In genomic region chr9:114283551-114284111, GRCh38 we compare ENCODE assay signal across 18 cellular contexts. TPM values are rescaled to one million over a fixed set of nuclear protein-coding genes. Genes with fewer than 3 reads are reported as not detected.
DNase-seq lines count a peak whose midpoint lies in the region; ATAC-seq and TF ChIP-seq lines count a peak whose summit lies in the region.
"Had no signal": no experiment of that assay in that cellular context is flagged by ENCODE, and none has a peak within 500 bp of the region (broad histone marks: within the 10 kb centered on the region; RNA-seq: fewer than 3 reads in every experiment).

No MANE protein-coding gene starts in this region.

- H3K27me3 ChIP-seq in heart left ventricle (no peaks in the 10 kb centered on the region), endodermal cell (ENCODE audit: control insufficient read depth, insufficient read depth, low read length, poor library complexity, severe bottlenecking) (no peaks in the 10 kb centered on the region), aorta (ENCODE audit: control insufficient read depth in 1 of 2, insufficient read depth in 2 of 2, low read length in 1 of 2) (no peaks in the 10 kb centered on the region)
- H3K27me3 ChIP-seq: MG63 had no signal

- H3K4me1 Mint-ChIP-seq in endodermal cell (no peaks in the 10 kb centered on the region), nephron (peaks cover 66% of the 10 kb centered on the region)

- no peaks in the 10 kb centered on the region for H3K9me3 ChIP-seq in heart left ventricle
- H3K9me3 ChIP-seq in endodermal cell (ENCODE audit: control insufficient read depth, low read length) = no peaks in the 10 kb centered on the region
- no peaks in the 10 kb centered on the region for H3K9me3 ChIP-seq in aorta (ENCODE audit: control insufficient read depth, low read length)
- H3K9me3 ChIP-seq: MG63 had no signal

- H3K36me3 Mint-ChIP-seq in endodermal cell (ENCODE audit: low read depth) = peaks cover 17% of the 10 kb centered on the region
- H3K36me3 Mint-ChIP-seq in nephron (ENCODE audit: low read depth) = peaks cover 15% of the 10 kb centered on the region

- H3K36me3 ChIP-seq in heart left ventricle = peaks cover 0 to 2% (median 0%) of the 10 kb centered on the region in 9 donors
- peaks cover 56% of the 10 kb centered on the region for H3K36me3 ChIP-seq in endodermal cell (ENCODE audit: control insufficient read depth, insufficient read depth, low read length)
- H3K36me3 ChIP-seq in aorta (ENCODE audit: control insufficient read depth in 1 of 2, insufficient read depth in 2 of 2, low read length in 1 of 2) = no peaks in the 10 kb centered on the region

- DNase-seq in heart left ventricle (peak in 3 of 5 donors; percentile 6 to 21 (median 20)), Right ventricle myocardium inferior (ENCODE audit: missing footprints) (no peak), endodermal cell (peak; percentile 35), aorta (peak; percentile 44 to 73), AML-193 (lab: John Stamatoyannopoulos, UW) (no peak)
- DNase-seq: activated CD4-positive, CD25-positive, alpha-beta regulatory T cell; cortex of kidney; MG63; NCI-H1694; NCI-H446 treated with DMSO at 0.1 percent for 48 hours had no signal

- H3K9ac ChIP-seq in endodermal cell (ENCODE audit: extremely low read depth, low read length, poor library complexity, severe bottlenecking) = no peak overlapping the region

- H3K4me3 Mint-ChIP-seq in endodermal cell (no peak overlapping the region), nephron (no peak overlapping the region)
- H3K4me3 Mint-ChIP-seq: CD8-positive, alpha-beta memory T cell had no signal

- intact Hi-C loops in heart left ventricle (cut with DNase I) = no loop called here
- intact Hi-C loops in Right ventricle myocardium inferior (cut with DNase I) = no loop called here
- intact Hi-C loops in aorta (cut with DNase I) = no loop called here

- TF ChIP-seq POLR2A in heart left ventricle (IDR thresholded peaks at IDR 0.05) = no peak

- H3K4me1 ChIP-seq in heart left ventricle (peaks cover 0 to 9% (median 0%) of the 10 kb centered on the region in 12 donors), endodermal cell (ENCODE audit: control insufficient read depth, insufficient read depth, low read length) (no peaks in the 10 kb centered on the region), aorta (ENCODE audit: control insufficient read depth in 1 of 2, insufficient read depth in 2 of 2, low read length in 2 of 2) (no peaks in the 10 kb centered on the region)

- TF ChIP-seq CTCF in heart left ventricle (IDR thresholded peaks at IDR 0.05) (no peak), endodermal cell (conservative IDR thresholded peaks at IDR 0.05) (no peak), nephron (IDR thresholded peaks at IDR 0.05; ENCODE audit: unreplicated experiment in 3 of 3) (no peak)

- H3K27ac ChIP-seq in heart left ventricle (no peak overlapping the region), endodermal cell (ENCODE audit: low read depth, low read length) (no peak overlapping the region), aorta (ENCODE audit: low read depth in 1 of 2, low read length in 2 of 2) (no peak overlapping the region)

- H3K27ac Mint-ChIP-seq in endodermal cell (no peak overlapping the region), nephron (peak overlapping the region in 2 of 3 experiments; percentile 75 to 79)

- 92 to 96% (median 95%) methylated on average over 13 to 14 of the region's 14 CpGs for WGBS in heart left ventricle, 4 donors
- 91 to 100% methylated on average over 6 to 14 of the region's 14 CpGs for WGBS in endodermal cell (ENCODE audit: insufficient coverage in 1 of 2, insufficient read length in 1 of 2), 2 experiments
- WGBS in aorta, 2 donors = 90 to 97% methylated on average over 14 of the region's 14 CpGs

- H3K4me3 ChIP-seq in heart left ventricle (no peak overlapping the region), endodermal cell (ENCODE audit: low read length) (no peak overlapping the region), aorta (ENCODE audit: low read length in 2 of 2) (no peak overlapping the region)
- H3K4me3 ChIP-seq: MG63 had no signal

- H3K9me3 Mint-ChIP-seq in endodermal cell (no peaks in the 10 kb centered on the region), nephron (no peaks in the 10 kb centered on the region)
- H3K9me3 Mint-ChIP-seq: CD8-positive, alpha-beta memory T cell had no signal

- no peak for ATAC-seq in heart left ventricle
- ATAC-seq in Right ventricle myocardium inferior = no peak
- ATAC-seq in aorta (ENCODE audit: low FRiP score) = no peak
- ATAC-seq in GM21367 (IDR thresholded peaks at IDR 0.05; ENCODE audit: unreplicated experiment) = no peak
- no peak for ATAC-seq in GM21717 (IDR thresholded peaks at IDR 0.05; ENCODE audit: unreplicated experiment)

- H3K27me3 Mint-ChIP-seq in endodermal cell (ENCODE audit: insufficient read depth) = no peaks in the 10 kb centered on the region
- H3K27me3 Mint-ChIP-seq in nephron (ENCODE audit: low read depth) = peaks cover 10% of the 10 kb centered on the region

RNA-seq across cellular contexts. Expression of gene ORM1, which starts 39.3 kb away (rescaled TPM):
- total RNA-seq in heart left ventricle (under 1 TPM in 2 of 9 donors, not detected in 7; 0.51 to 0.80 TPM), Right ventricle myocardium inferior (0.51 TPM), endodermal cell (under 1 TPM in 1 of 2 donors, not detected in 1; 0.59 TPM), aorta (under 1 TPM in 1 of 2 donors, not detected in 1; 0.45 TPM)
- polyA plus RNA-seq in heart left ventricle (under 1 TPM in 1 of 2 donors, not detected in 1; 1.00 TPM), aorta (1 to 10 TPM in 1 of 2 donors, under 1 TPM in 1; 0.28 to 3.0 TPM)
- polyA plus RNA-seq in endodermal cell (2013, experiment 1 of 2) = not detected
- polyA plus RNA-seq in endodermal cell (2013, experiment 2 of 2) = not detected
- total RNA-seq: activated CD8-positive, alpha-beta memory T cell treated with anti-CD3 and anti-CD28 coated beads for 36 hours; CD8-positive, alpha-beta memory T cell; lung microvascular endothelial cell had no signal
- polyA plus RNA-seq: CD8-positive, alpha-beta memory T cell; neural cell had no signal

RNA-seq across cellular contexts. Expression of gene ORM2, which starts 46.0 kb away (rescaled TPM):
- total RNA-seq in heart left ventricle (not detected), Right ventricle myocardium inferior (not detected), endodermal cell (under 1 TPM; 0.59 to 0.80 TPM), aorta (not detected)
- polyA plus RNA-seq in heart left ventricle (under 1 TPM in 1 of 2 donors, not detected in 1; 0.14 TPM), aorta (not detected)
- not detected for polyA plus RNA-seq in endodermal cell (2013, experiment 1 of 2)
- polyA plus RNA-seq in endodermal cell (2013, experiment 2 of 2) = not detected
- total RNA-seq: activated CD8-positive, alpha-beta memory T cell treated with anti-CD3 and anti-CD28 coated beads for 36 hours; CD8-positive, alpha-beta memory T cell; frontal cortex; lung microvascular endothelial cell had no signal
- polyA plus RNA-seq: CD8-positive, alpha-beta memory T cell; neural cell had no signal

Comparison
In these comparisons a context has a peak if more than half of its experiments do, and no peak if none do; other contexts are left out.
1. DNase-seq: peak in heart left ventricle (3 of 5), endodermal cell (single experiment) and aorta (2 of 2); none in Right ventricle myocardium inferior (single experiment) and AML-193 (0 of 2).